In the genomic region with DNA sequence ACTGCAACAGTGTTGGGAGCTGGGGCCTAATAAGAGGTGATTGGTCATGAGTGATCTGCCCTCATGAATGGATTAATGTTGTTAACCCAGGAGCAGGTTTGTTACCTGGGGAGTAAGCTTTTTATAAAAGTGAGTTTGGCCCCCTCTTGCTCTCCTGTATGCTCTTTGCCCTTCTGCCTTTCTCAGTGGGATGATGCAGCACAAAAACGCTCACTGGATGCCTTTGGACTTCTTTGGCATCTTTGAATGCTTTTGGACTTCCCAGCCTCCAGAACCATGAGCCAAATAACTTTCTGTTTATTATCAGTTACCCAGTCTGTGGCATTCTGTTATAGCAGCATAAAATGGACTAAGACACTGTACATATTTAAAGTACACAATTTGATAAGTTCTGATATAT, we compare ENCODE assay signal across 18 cellular contexts.
"Had no signal": no experiment of that assay in that cellular context is flagged by ENCODE, and none has a peak within 500 bp of the region (broad histone marks: within the 10 kb centered on the region; RNA-seq: fewer than 3 reads in every experiment).

No MANE protein-coding gene starts in this region.

- H3K4me1 ChIP-seq: psoas muscle, spleen had no signal

- H3K4me3 ChIP-seq: esophagus squamous epithelium, gastroesophageal sphincter, psoas muscle, spleen, thoracic aorta, transverse colon had no signal

- H3K27ac ChIP-seq: esophagus squamous epithelium, gastroesophageal sphincter, psoas muscle, spleen, thoracic aorta, transverse colon had no signal

- DNase-seq: effector memory CD4-positive, alpha-beta T cell; esophagus squamous epithelium; glutamatergic neuron; left colon; left ventricle myocardium superior; naive thymus-derived CD4-positive, alpha-beta T cell; nephron progenitor cell; psoas muscle; retina; spleen; stimulated activated CD4-positive, alpha-beta T cell treated with anti-CD3 and anti-CD28 coated beads, Interleukin-2, amount 100 ng/mL, for 24 hours; stimulated activated CD4-positive, alpha-beta T cell treated with anti-CD3 and anti-CD28 coated beads, Interleukin-4, amount 100 ng/mL, for 4 hours; stimulated activated naive B cell treated with anti-CD40 and anti-IgM and Interleukin-4, amounts not matched to agents 10 μg/mL and 1 μg/mL and 100 μg/mL, for 72 hours; stimulated activated naive CD8-positive, alpha-beta T cell treated with anti-CD3 and anti-CD28 coated beads, Interleukin-15, amount 100 ng/mL, for 72 hours; substantia nigra; transverse colon had no signal

- H3K9me3 ChIP-seq: esophagus squamous epithelium, transverse colon had no signal

- H3K27me3 ChIP-seq: esophagus squamous epithelium, gastroesophageal sphincter, spleen, transverse colon had no signal

- H3K36me3 ChIP-seq: esophagus squamous epithelium, gastroesophageal sphincter, spleen, thoracic aorta, transverse colon had no signal
